8 cellular contexts compared by ENCODE assay signal in genomic region chr2:60549250-60550150, GRCh38. TPM values are rescaled to one million over a fixed set of nuclear protein-coding genes. Genes with fewer than 3 reads are reported as not detected.
A peak's percentile ranks its signal among the peaks of the same experiment; 100 is the strongest.
DNase-seq lines count a peak whose midpoint lies in the region; ATAC-seq lines count a peak whose summit lies in the region.

No MANE protein-coding gene starts in this region.

- H3K27me3 ChIP-seq in effector memory CD4-positive, alpha-beta T cell (replicated peaks; ENCODE audit: control insufficient read depth, insufficient read depth, low read length, poor library complexity, severe bottlenecking) = peaks cover 61% of the 10 kb centered on the region

- no peak overlapping the region for H3K27ac ChIP-seq in effector memory CD4-positive, alpha-beta T cell (ENCODE audit: insufficient read depth, low read length, poor library complexity, severe bottlenecking)

- peak; percentile 36 to 90 for DNase-seq in NCI-H187 (lab: John Stamatoyannopoulos, UW)
- DNase-seq in NCI-H187 treated with DMSO at 0.1 percent for 48 hours (lab: John Stamatoyannopoulos, UW) = no peak
- peak; percentile 23 for DNase-seq in RKO (ENCODE audit: low spot score)
- DNase-seq in effector memory CD4-positive, alpha-beta T cell = no peak
- peak; percentile 2 for DNase-seq in myocyte (ENCODE audit: low read depth)
- no peak for DNase-seq in germinal center (ENCODE audit: low spot score)
- DNase-seq in dedifferentiated amniotic fluid mesenchymal stem cell (ENCODE audit: extremely low spot score) = no peak

- no peaks in the 10 kb centered on the region for H3K36me3 ChIP-seq in effector memory CD4-positive, alpha-beta T cell (ENCODE audit: control insufficient read depth, insufficient read depth, low read length)

- ATAC-seq in HG02642 (IDR thresholded peaks at IDR 0.05; ENCODE audit: poor library complexity, unreplicated experiment) = peak; percentile 17

- H3K4me1 ChIP-seq in effector memory CD4-positive, alpha-beta T cell (ENCODE audit: control insufficient read depth, insufficient read depth, low read length, poor library complexity, severe bottlenecking) = peaks cover 38% of the 10 kb centered on the region

- no peaks in the 10 kb centered on the region for H3K9me3 ChIP-seq in effector memory CD4-positive, alpha-beta T cell (ENCODE audit: control insufficient read depth, low read length)

- peak overlapping the region; percentile 77 for H3K4me3 ChIP-seq in effector memory CD4-positive, alpha-beta T cell (ENCODE audit: insufficient read depth, low read depth, low read length, poor library complexity, severe bottlenecking)

RNA-seq across cellular contexts. Expression of gene BCL11A, which starts 4.0 kb away (rescaled TPM):
- 0.11 and 0.57 TPM in 2 replicates for total RNA-seq in myocyte
- 0.04 TPM for polyA plus RNA-seq in myocyte (2012)

Comparison
In these comparisons a context has a peak if more than half of its experiments do, and no peak if none do; other contexts are left out.
1. DNase-seq: peak in NCI-H187 (2 of 2), RKO (single experiment) and myocyte (single experiment); none in NCI-H187 treated with DMSO at 0.1 percent for 48 hours (single experiment), effector memory CD4-positive, alpha-beta T cell (0 of 3), germinal center (single experiment) and dedifferentiated amniotic fluid mesenchymal stem cell (single experiment).